In the genomic region with DNA sequence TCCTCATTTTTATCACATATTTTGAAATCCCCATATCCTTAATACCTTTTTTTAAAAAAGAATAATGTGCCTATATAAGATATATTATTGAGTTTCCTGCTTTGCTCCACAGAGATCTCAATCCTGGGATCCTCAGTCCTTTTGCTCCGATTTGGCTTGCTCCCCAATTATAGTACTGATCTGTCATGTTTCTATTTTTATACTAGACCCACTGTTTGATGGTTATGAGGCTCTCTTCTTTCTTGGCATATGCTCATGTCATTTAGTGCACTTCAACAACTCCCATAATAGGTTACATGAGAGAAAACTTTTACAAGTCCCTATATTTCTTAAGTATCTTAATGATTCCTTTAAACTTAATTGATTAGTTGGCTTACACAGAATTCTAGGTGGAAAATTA, we compare ENCODE assay signal across 28 cellular contexts.
"Had no signal": no experiment of that assay in that cellular context is flagged by ENCODE, and none has a peak within 500 bp of the region (broad histone marks: within the 10 kb centered on the region; RNA-seq: fewer than 3 reads in every experiment).

No MANE protein-coding gene starts in this region.

- ATAC-seq: activated CD4-positive, alpha-beta T cell treated with anti-CD3 and anti-CD28 coated beads for 36 hours; activated CD8-positive, alpha-beta memory T cell treated with anti-CD3 and anti-CD28 coated beads, Interleukin-2, amount 10 ng/mL, durations not matched to agents 7 days and 5 days; activated CD8-positive, alpha-beta T cell treated with anti-CD3 and anti-CD28 coated beads, Interleukin-2, amount 10 ng/mL, durations not matched to agents 7 days and 5 days; activated naive CD8-positive, alpha-beta T cell treated with anti-CD3 and anti-CD28 coated beads, Interleukin-2, amount 50 U/mL, for 24 hours; body of pancreas; gastroesophageal sphincter had no signal

- DNase-seq: activated CD4-positive, alpha-beta memory T cell treated with anti-CD3 and anti-CD28 coated beads for 36 hours; activated CD4-positive, alpha-beta T cell treated with anti-CD3 and anti-CD28 coated beads for 36 hours; activated CD4-positive, alpha-beta T cell treated with anti-CD3 and anti-CD28 coated beads, Interleukin-2, amount 10 ng/mL, durations not matched to agents 24 days and 14 days; activated CD4-positive, CD25-positive, alpha-beta regulatory T cell; activated CD4-positive, CD25-positive, alpha-beta regulatory T cell treated with anti-CD3 and anti-CD28 coated beads, Interleukin-2, amount 50 U/mL, for 72 hours; activated CD8-positive, alpha-beta memory T cell treated with anti-CD3 and anti-CD28 coated beads, Interleukin-2, amount 10 ng/mL, durations not matched to agents 7 days and 5 days; activated CD8-positive, alpha-beta memory T cell treated with anti-CD3 and anti-CD28 coated beads, Interleukin-2, amount 50 U/mL, for 4 hours; activated CD8-positive, alpha-beta T cell treated with anti-CD3 and anti-CD28 coated beads, Interleukin-2, amount 10 ng/mL, durations not matched to agents 7 days and 5 days; activated effector memory CD4-positive, alpha-beta T cell treated with anti-CD3 and anti-CD28 coated beads, Interleukin-2, amount 50 U/mL, for 16 hours; activated naive CD4-positive, alpha-beta T cell treated with anti-CD3 and anti-CD28 coated beads for 36 hours; activated naive CD8-positive, alpha-beta T cell treated with anti-CD3 and anti-CD28 coated beads for 36 hours; activated naive CD8-positive, alpha-beta T cell treated with anti-CD3 and anti-CD28 coated beads, Interleukin-2, amount 50 U/mL, for 24 hours; activated T-cell treated with anti-CD3 and anti-CD28 coated beads, Interleukin-2, amount 50 U/mL, for 1 hour; activated T-cell treated with anti-CD3 and anti-CD28 coated beads, Interleukin-2, amount 50 U/mL, for 48 hours; adrenal gland; amygdala; aorta; body of pancreas; central memory CD4-positive, alpha-beta T cell; cerebellar nuclear complex; colonic mucosa; effector CD8-positive, alpha-beta T cell; esophagus squamous epithelium; foreskin melanocyte; head of caudate nucleus; T-helper 2 cell had no signal

- H3K36me3 ChIP-seq: adrenal gland, colonic mucosa, esophagus squamous epithelium, gastroesophageal sphincter had no signal

- H3K27ac ChIP-seq: adrenal gland, body of pancreas, colonic mucosa, epithelial cell of prostate, esophagus squamous epithelium, gastroesophageal sphincter had no signal

- H3K4me1 ChIP-seq: adrenal gland, body of pancreas, colonic mucosa, esophagus squamous epithelium, gastroesophageal sphincter had no signal

- H3K27me3 ChIP-seq: adrenal gland, body of pancreas, colonic mucosa, esophagus squamous epithelium, gastroesophageal sphincter had no signal

- H3K9me3 ChIP-seq: adrenal gland, body of pancreas, colonic mucosa, esophagus squamous epithelium, gastroesophageal sphincter had no signal

- H3K4me3 ChIP-seq: adrenal gland, body of pancreas, colonic mucosa, esophagus squamous epithelium, gastroesophageal sphincter had no signal
